ENCODE assay signal across 8 cellular contexts in the genomic region with DNA sequence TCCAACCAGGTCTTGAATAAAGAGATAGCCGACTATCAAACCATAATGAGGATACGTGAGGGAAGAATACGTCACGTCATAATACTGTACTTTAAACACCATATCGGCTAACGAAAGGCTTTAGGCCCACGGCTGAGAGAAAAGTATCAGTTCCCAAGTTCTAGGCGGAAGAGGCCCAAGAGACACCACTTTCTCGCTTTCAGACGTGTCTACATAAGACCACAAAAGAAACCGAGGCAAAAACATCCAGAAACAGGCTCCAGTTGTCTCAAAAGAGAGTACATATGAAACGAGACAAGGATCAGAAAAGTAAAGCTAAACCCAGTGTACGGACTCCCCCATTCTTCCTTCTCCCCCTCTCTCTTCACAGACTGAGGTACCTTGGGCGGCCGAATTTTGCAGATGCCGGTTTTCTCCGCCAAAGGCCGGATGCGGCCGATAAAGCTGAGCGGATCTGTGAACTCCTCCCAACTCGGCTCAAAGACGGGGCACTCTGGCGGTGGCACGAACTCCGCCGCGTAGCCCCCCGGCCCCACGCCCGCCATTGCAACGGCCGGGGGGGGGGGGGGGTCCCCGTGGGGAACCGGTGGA. TPM values are rescaled to one million over a fixed set of nuclear protein-coding genes. Genes with fewer than 3 reads are reported as not detected.
DNase-seq lines count a peak whose midpoint lies in the region; ATAC-seq and TF ChIP-seq lines count a peak whose summit lies in the region.

No MANE protein-coding gene starts in this region.

- H4K20me1 ChIP-seq in PC-3 (ENCODE audit: low read length): peaks cover 27% of the 10 kb centered on the region

- peaks cover 49% of the 10 kb centered on the region for H3K79me2 ChIP-seq in PC-3 (ENCODE audit: low read length)

- peaks cover 18 to 20% of the 10 kb centered on the region in 2 experiments for H3K36me3 ChIP-seq in HEK293 (ENCODE audit: control insufficient read depth in 2 of 2, insufficient read depth in 1 of 2, low read length in 2 of 2)
- peaks cover 15% of the 10 kb centered on the region; the same call in 1 of the 2 replicates for H3K36me3 ChIP-seq in PC-3 (ENCODE audit: low read depth, low read length)
- peaks cover 0 to 9% of the 10 kb centered on the region in 2 donors for H3K36me3 ChIP-seq in body of pancreas (replicated peaks in 1 of 2; ENCODE audit: insufficient read depth in 1 of 2, low read depth in 2 of 2)

- no peak for TF ChIP-seq POLR2A in body of pancreas (IDR thresholded peaks at IDR 0.05)

- CTCF ChIA-PET in HEK293 (lab: Yijun Ruan, JAX): interaction anchor here (0.9 kb wide), 1 partner anchor 11 kb away, joined by 3 read pairs; no protein-coding TSS in a partner anchor
- CTCF ChIA-PET in PC-3 (lab: Charles Lee): no interaction called here

- H3K4me1 ChIP-seq in HEK293 (ENCODE audit: control insufficient read depth, insufficient read depth, low read length): peaks cover 9% of the 10 kb centered on the region
- peaks cover 14% of the 10 kb centered on the region for H3K4me1 ChIP-seq in PC-3 (ENCODE audit: insufficient read depth, low read length)
- H3K4me1 ChIP-seq in body of pancreas: peaks cover 34% of the 10 kb centered on the region

- H3K9ac ChIP-seq in PC-3 (ENCODE audit: low read length): peak overlapping the region; percentile 87

- H3K9me3 ChIP-seq in HEK293 (ENCODE audit: control insufficient read depth, insufficient read depth, low read depth, low read length) (no peaks in the 10 kb centered on the region), PC-3 (ENCODE audit: low read length) (no peaks in the 10 kb centered on the region), body of pancreas (no peaks in the 10 kb centered on the region)

- intact Hi-C loops in PC-3 (cut with micrococcal nuclease): loop anchor here (1.0 kb wide), 1 partner anchor 13 kb away; a partner anchor contains a TSS
- intact Hi-C loops in body of pancreas (cut with DNase I): no loop called here

- DNase-seq in G401 (ENCODE audit: low spot score): peak; percentile 35
- DNase-seq in PC-3: peak; percentile 15
- DNase-seq in body of pancreas: peak; percentile 7 to 25 (median 17)
- peak in 2 of 3 donors; percentile 3 to 8 for DNase-seq in stimulated activated CD4-positive, alpha-beta T cell treated with anti-CD3 and anti-CD28 coated beads, TNF-alpha, amount 100 ng/mL, for 1 hour (ENCODE audit: low read depth in 3 of 3, low spot score in 1 of 3)
- DNase-seq in cerebellar nuclear complex (lab: John Stamatoyannopoulos, UW): no peak

- H3F3A ChIP-seq in PC-3 (ENCODE audit: low read length, unreplicated experiment): no peaks in the 10 kb centered on the region

- H3K27ac ChIP-seq in HEK293 (ENCODE audit: extremely low read depth, low read depth, low read length) (peak overlapping the region; percentile 92), PC-3 (ENCODE audit: low read length) (peak overlapping the region; percentile 81), body of pancreas (peak overlapping the region; percentile 75 to 93 (median 86)), layer of hippocampus (ENCODE audit: low read depth, low read length) (peak overlapping the region; percentile 96)

- H3K27me3 ChIP-seq in PC-3 (ENCODE audit: low read length): no peaks in the 10 kb centered on the region
- no peaks in the 10 kb centered on the region for H3K27me3 ChIP-seq in body of pancreas
- no peaks in the 10 kb centered on the region for H3K27me3 ChIP-seq in layer of hippocampus (ENCODE audit: control insufficient read depth, insufficient read depth, low read length)

- BruUV-seq in PC-3 (replicated peaks; lab: Mats Ljungman, UMichigan): TSS peak; percentile 67

- POLR2A ChIA-PET in HEK293 (lab: Yijun Ruan, JAX) (interaction anchor here (0.6 to 4.2 kb wide), 4 partner anchors 11 to 107 kb away, joined by 4 to 36 read pairs (median 6); a partner anchor contains a TSS), PC-3 (lab: Charles Lee; ENCODE audit: unreplicated experiment) (interaction anchor here (0.6 kb wide), 3 partner anchors 13 to 51 kb away, joined by 3 to 10 read pairs (median 6); no protein-coding TSS in a partner anchor)

- H3K9me2 ChIP-seq in PC-3 (replicated peaks; ENCODE audit: low read length): no peaks in the 10 kb centered on the region

- H3K4me3 ChIP-seq in HEK293 (ENCODE audit: low read depth, low read length): peak overlapping the region; percentile 89
- H3K4me3 ChIP-seq in PC-3 (ENCODE audit: low read length): peak overlapping the region; percentile 93
- peak overlapping the region; percentile 57 to 94 for H3K4me3 ChIP-seq in body of pancreas

- TF ChIP-seq CTCF in HEK293 (tag by site-specific recombination; IDR thresholded peaks at IDR 0.05) (no peak), PC-3 (conservative IDR thresholded peaks at IDR 0.05; ENCODE audit: low read depth, low read length) (no peak), body of pancreas (IDR thresholded peaks at IDR 0.05) (no peak)

- in situ Hi-C loops in G401 (cut with HindIII; ENCODE audit: low sequenced_read_pairs): no loop called here

- ATAC-seq in PC-3 (peak; percentile 23), body of pancreas (peak; percentile 4), HG03565 (IDR thresholded peaks at IDR 0.05; ENCODE audit: unreplicated experiment) (no peak)

- WGBS in body of pancreas, 2 donors: 0% methylated on average over 21 to 34 of the region's 35 CpGs

- peak overlapping the region; percentile 96 for H3K4me2 ChIP-seq in PC-3 (ENCODE audit: low read length)

- H2AFZ ChIP-seq in PC-3 (ENCODE audit: low read length): peak overlapping the region; percentile 85

TF ChIP-seq in HEK293, 187 proteins besides CTCF, POLR2A, EP300 and RAD21:
- TF ChIP-seq ZNF664 (tag by site-specific recombination; IDR thresholded peaks at IDR 0.05): no peak
- no peak for TF ChIP-seq SP2 (tag by site-specific recombination; IDR thresholded peaks at IDR 0.05)
- no peak for TF ChIP-seq KLF16 (tag by site-specific recombination; IDR thresholded peaks at IDR 0.05)
- TF ChIP-seq GLI4 (tag by site-specific recombination; IDR thresholded peaks at IDR 0.05): no peak
- TF ChIP-seq, protein P1, sequence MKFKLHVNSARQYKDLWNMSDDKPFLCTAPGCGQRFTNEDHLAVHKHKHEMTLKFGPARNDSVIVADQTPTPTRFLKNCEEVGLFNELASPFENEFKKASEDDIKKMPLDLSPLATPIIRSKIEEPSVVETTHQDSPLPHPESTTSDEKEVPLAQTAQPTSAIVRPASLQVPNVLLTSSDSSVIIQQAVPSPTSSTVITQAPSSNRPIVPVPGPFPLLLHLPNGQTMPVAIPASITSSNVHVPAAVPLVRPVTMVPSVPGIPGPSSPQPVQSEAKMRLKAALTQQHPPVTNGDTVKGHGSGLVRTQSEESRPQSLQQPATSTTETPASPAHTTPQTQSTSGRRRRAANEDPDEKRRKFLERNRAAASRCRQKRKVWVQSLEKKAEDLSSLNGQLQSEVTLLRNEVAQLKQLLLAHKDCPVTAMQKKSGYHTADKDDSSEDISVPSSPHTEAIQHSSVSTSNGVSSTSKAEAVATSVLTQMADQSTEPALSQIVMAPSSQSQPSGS (tag by site-specific recombination; IDR thresholded peaks at IDR 0.05; ENCODE audit: low read depth): peak; percentile 42; the same call in 1 of the 2 replicates
- peak; percentile 28 for TF ChIP-seq ZNF335 (tag by site-specific recombination; conservative IDR thresholded peaks at IDR 0.05)

RNA-seq across cellular contexts. Expression of a gene that starts 0.5 kb away (rescaled TPM):
- 18.6 and 23.0 TPM in 2 replicates for total RNA-seq in G401 (2014; rRNA removed; shearing (Covaris generic))
- 27.8 and 34.0 TPM in 2 replicates for total RNA-seq in PC-3 (2014; rRNA removed)
- total RNA-seq in body of pancreas: 10 to 100 TPM; 24.4 to 67.6 TPM

RNA-seq across cellular contexts. Expression of a gene that starts 12.8 kb away (rescaled TPM):
- 16.9 and 24.5 TPM in 2 replicates for total RNA-seq in G401 (2014; rRNA removed; shearing (Covaris generic))
- 8.3 and 10.5 TPM in 2 replicates for total RNA-seq in PC-3 (2014; rRNA removed)
- 1 to 10 TPM; 2.9 to 4.9 TPM for total RNA-seq in body of pancreas

Comparison
In these comparisons a context has a peak if more than half of its experiments do, and no peak if none do; other contexts are left out.
1. DNase-seq: peak in G401 (single experiment), PC-3 (single experiment), body of pancreas (4 of 4) and stimulated activated CD4-positive, alpha-beta T cell treated with anti-CD3 and anti-CD28 coated beads, TNF-alpha, amount 100 ng/mL, for 1 hour (2 of 3); none in cerebellar nuclear complex (0 of 2).
2. Peak in every context shown above with its lines, with median percentiles within 50 percentile points of each other: H3K27ac ChIP-seq and H3K4me3 ChIP-seq.